Comparison of ENCODE assay signal across 18 cellular contexts in the genomic region with DNA sequence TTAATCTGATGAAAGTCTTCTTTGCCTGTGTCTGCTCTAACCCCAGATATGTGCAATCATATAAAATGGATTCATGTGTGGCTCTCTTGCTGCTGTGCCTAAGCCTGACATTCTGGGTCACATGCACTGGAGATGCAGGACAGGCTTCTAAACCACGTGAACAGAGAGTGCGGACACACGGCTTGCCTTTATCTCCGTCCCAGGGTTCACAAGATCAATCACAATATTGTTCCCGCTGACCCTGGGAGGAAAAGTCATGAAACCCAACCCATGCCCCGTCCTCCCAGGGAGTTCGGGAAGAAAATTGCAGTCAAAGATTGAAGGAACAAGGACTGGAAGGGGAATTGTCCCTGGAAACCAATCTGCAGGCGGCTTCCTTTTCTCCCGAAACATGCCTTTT.
DNase-seq lines count a peak whose midpoint lies in the region; ATAC-seq and TF ChIP-seq lines count a peak whose summit lies in the region.
"Had no signal": no experiment of that assay in that cellular context is flagged by ENCODE, and none has a peak within 500 bp of the region (broad histone marks: within the 10 kb centered on the region; RNA-seq: fewer than 3 reads in every experiment).

No MANE protein-coding gene starts in this region.

- H2AFZ ChIP-seq in smooth muscle cell (ENCODE audit: low read depth): peak overlapping the region; percentile 19

- H3F3A ChIP-seq in smooth muscle cell (ENCODE audit: low read depth): no peaks in the 10 kb centered on the region

- intact Hi-C loops in psoas muscle (cut with DNase I): no loop called here

- no peaks in the 10 kb centered on the region for H3K36me3 ChIP-seq in smooth muscle cell (ENCODE audit: low read depth)
- no peaks in the 10 kb centered on the region for H3K36me3 ChIP-seq in psoas muscle (ENCODE audit: insufficient read depth in 1 of 2, low read depth in 1 of 2)
- H3K36me3 ChIP-seq in endodermal cell (ENCODE audit: control insufficient read depth, insufficient read depth, low read length): no peaks in the 10 kb centered on the region
- H3K36me3 ChIP-seq: HAP-1 had no signal

- H3K9ac ChIP-seq in smooth muscle cell (ENCODE audit: low read depth): no peak overlapping the region
- H3K9ac ChIP-seq in endodermal cell (ENCODE audit: extremely low read depth, low read length, poor library complexity, severe bottlenecking): no peak overlapping the region

- H3K36me3 Mint-ChIP-seq in nephron (ENCODE audit: low read depth) (no peaks in the 10 kb centered on the region), endodermal cell (ENCODE audit: low read depth) (no peaks in the 10 kb centered on the region)

- H3K27me3 Mint-ChIP-seq in nephron (ENCODE audit: low read depth) (no peaks in the 10 kb centered on the region), endodermal cell (ENCODE audit: insufficient read depth) (peaks cover 12% of the 10 kb centered on the region)

- H3K4me1 Mint-ChIP-seq in nephron (peaks cover 50% of the 10 kb centered on the region), endodermal cell (peaks cover 7% of the 10 kb centered on the region)

- TF ChIP-seq CTCF in VCaP (conservative IDR thresholded peaks at IDR 0.05) (no peak), nephron (IDR thresholded peaks at IDR 0.05; ENCODE audit: unreplicated experiment in 3 of 3) (no peak), smooth muscle cell (IDR thresholded peaks at IDR 0.05; ENCODE audit: borderline replicate concordance, insufficient read depth, poor library complexity, severe bottlenecking) (no peak), psoas muscle (IDR thresholded peaks at IDR 0.05) (no peak), endodermal cell (conservative IDR thresholded peaks at IDR 0.05) (no peak)

- H3K27me3 ChIP-seq in smooth muscle cell (ENCODE audit: low read depth): no peaks in the 10 kb centered on the region
- H3K27me3 ChIP-seq in psoas muscle (ENCODE audit: insufficient read depth in 3 of 3, low read length in 2 of 3): peaks cover 0 to 4% (median 1%) of the 10 kb centered on the region in 3 donors
- no peaks in the 10 kb centered on the region for H3K27me3 ChIP-seq in endodermal cell (ENCODE audit: control insufficient read depth, insufficient read depth, low read length, poor library complexity, severe bottlenecking)

- WGBS in smooth muscle cell (ENCODE audit: low lambda C conversion rate): 53% methylated on average over 9 of the region's 9 CpGs
- 84 to 88% (median 84%) methylated on average over 9 of the region's 9 CpGs for WGBS in psoas muscle, 3 donors
- 67 to 85% methylated on average over 6 to 9 of the region's 9 CpGs for WGBS in endodermal cell (ENCODE audit: insufficient coverage in 1 of 2, insufficient read length in 1 of 2), 2 experiments

- H3K4me1 ChIP-seq in smooth muscle cell (ENCODE audit: low read depth): no peaks in the 10 kb centered on the region
- no peaks in the 10 kb centered on the region for H3K4me1 ChIP-seq in psoas muscle
- H3K4me1 ChIP-seq in endodermal cell (ENCODE audit: control insufficient read depth, insufficient read depth, low read length): no peaks in the 10 kb centered on the region
- H3K4me1 ChIP-seq: HAP-1 had no signal

- ATAC-seq in HG03045 (IDR thresholded peaks at IDR 0.05; ENCODE audit: unreplicated experiment): no peak
- no peak for ATAC-seq in psoas muscle

- DNase-seq in foreskin melanocyte (peak; percentile 27), smooth muscle cell (lab: John Stamatoyannopoulos, UW; ENCODE audit: unreplicated experiment) (no peak), psoas muscle (no peak), endodermal cell (no peak)
- DNase-seq: ACHN, DND-41, KBM-7, NCI-H1105 treated with DMSO at 0.1 percent for 48 hours, NCI-H187, NCI-H2227 treated with DMSO at 0.1 percent for 48 hours, NCI-H510A treated with DMSO at 0.1 percent for 48 hours, NCI-H82, OCI-M1 had no signal

- H3K4me3 Mint-ChIP-seq in nephron: no peak overlapping the region
- H3K4me3 Mint-ChIP-seq in endodermal cell: no peak overlapping the region

- H3K9me3 Mint-ChIP-seq in nephron (no peaks in the 10 kb centered on the region), endodermal cell (peaks cover 1% of the 10 kb centered on the region)

- H3K4me2 ChIP-seq in smooth muscle cell: peak overlapping the region; percentile 41

- no peaks in the 10 kb centered on the region for H4K20me1 ChIP-seq in smooth muscle cell (ENCODE audit: low read depth)

- H3K9me3 ChIP-seq in smooth muscle cell (replicated peaks; ENCODE audit: low read depth): no peaks in the 10 kb centered on the region
- H3K9me3 ChIP-seq in psoas muscle: no peaks in the 10 kb centered on the region
- H3K9me3 ChIP-seq in endodermal cell (ENCODE audit: control insufficient read depth, low read length): peaks cover under 1% of the 10 kb centered on the region
- H3K9me3 ChIP-seq: HAP-1 had no signal

- H3K4me3 ChIP-seq in smooth muscle cell: no peak overlapping the region
- H3K4me3 ChIP-seq in psoas muscle: no peak overlapping the region
- no peak overlapping the region for H3K4me3 ChIP-seq in endodermal cell (ENCODE audit: low read length)
- H3K4me3 ChIP-seq: HAP-1, SK-N-MC had no signal

- H3K79me2 ChIP-seq in smooth muscle cell (ENCODE audit: low read depth): no peaks in the 10 kb centered on the region

- H3K27ac ChIP-seq in VCaP: peak overlapping the region; percentile 73
- H3K27ac ChIP-seq in smooth muscle cell (ENCODE audit: low read depth): no peak overlapping the region
- no peak overlapping the region for H3K27ac ChIP-seq in psoas muscle
- no peak overlapping the region for H3K27ac ChIP-seq in endodermal cell (ENCODE audit: low read depth, low read length)
- H3K27ac ChIP-seq: SK-N-MC had no signal

- H3K27ac Mint-ChIP-seq in nephron (peak overlapping the region; percentile 21 to 89 (median 83)), endodermal cell (no peak overlapping the region)
